In the genomic region with DNA sequence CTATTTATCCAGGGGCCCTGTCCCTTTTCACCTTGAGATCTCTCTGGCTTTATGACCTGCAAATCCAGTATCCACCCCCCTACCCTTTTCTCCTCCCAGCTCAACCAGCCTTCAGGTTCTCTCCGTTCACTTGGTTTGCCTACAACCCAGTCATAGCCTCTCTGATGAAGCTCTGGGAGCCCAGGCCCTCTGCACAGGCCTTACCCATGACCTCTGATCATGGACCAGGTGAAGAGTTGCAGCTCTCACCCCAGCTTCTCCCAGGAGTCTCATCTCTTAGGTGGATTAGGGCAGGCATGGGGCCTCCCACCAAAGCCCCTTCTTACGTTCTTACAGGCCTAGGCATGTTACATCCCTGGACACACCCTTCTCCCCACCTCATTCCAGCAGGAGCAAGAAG, we compare ENCODE assay signal across 23 cellular contexts. TPM values are rescaled to one million over a fixed set of nuclear protein-coding genes. Genes with fewer than 3 reads are reported as not detected.
DNase-seq lines count a peak whose midpoint lies in the region; ATAC-seq and TF ChIP-seq lines count a peak whose summit lies in the region.
"Had no signal": no experiment of that assay in that cellular context is flagged by ENCODE, and none has a peak within 500 bp of the region (broad histone marks: within the 10 kb centered on the region; RNA-seq: fewer than 3 reads in every experiment).

No MANE protein-coding gene starts in this region.

- no peak overlapping the region for H3K4me3 ChIP-seq in WERI-Rb-1 (ENCODE audit: low read depth, low read length)
- H3K4me3 ChIP-seq in endodermal cell (ENCODE audit: low read length) = no peak overlapping the region
- no peak overlapping the region for H3K4me3 ChIP-seq in mesenchymal stem cell (ENCODE audit: insufficient read depth in 1 of 2, low read depth in 1 of 2, low read length in 2 of 2)
- H3K4me3 ChIP-seq: A549; BLaER1 treated with 17β-estradiol and CSF1 and Interleukin-3, amounts not matched to agents 10 nM and 100 nM; SK-N-MC had no signal

- H3K4me1 Mint-ChIP-seq in endodermal cell (no peaks in the 10 kb centered on the region), type B pancreatic cell (ENCODE audit: unreplicated experiment) (no peaks in the 10 kb centered on the region)

- no peak overlapping the region for H2BK120ac ChIP-seq in mesenchymal stem cell (ENCODE audit: low read depth, low read length)

- H3K27ac ChIP-seq in WERI-Rb-1 (no peak overlapping the region), endodermal cell (ENCODE audit: low read depth, low read length) (no peak overlapping the region), mesenchymal stem cell (ENCODE audit: low read length, poor library complexity, severe bottlenecking) (no peak overlapping the region)
- H3K27ac ChIP-seq: A549; BLaER1 treated with 17β-estradiol and CSF1 and Interleukin-3, amounts not matched to agents 10 nM and 100 nM; SK-N-MC had no signal

- H3K27me3 Mint-ChIP-seq in endodermal cell (ENCODE audit: insufficient read depth) (no peaks in the 10 kb centered on the region), type B pancreatic cell (no peaks in the 10 kb centered on the region)
- H3K27me3 Mint-ChIP-seq: CD4-positive, alpha-beta T cell had no signal

- H2BK12ac ChIP-seq in mesenchymal stem cell (ENCODE audit: low read length in 2 of 2) = no peak overlapping the region

- ATAC-seq in omental fat pad (ENCODE audit: low FRiP score) (peak; percentile 30), HG02870 (IDR thresholded peaks at IDR 0.05; ENCODE audit: unreplicated experiment) (no peak), GM21825 (IDR thresholded peaks at IDR 0.05; ENCODE audit: unreplicated experiment) (no peak)
- ATAC-seq: A549, HepG2 had no signal

- H3K79me1 ChIP-seq in mesenchymal stem cell (replicated peaks; ENCODE audit: low read length, poor library complexity, severe bottlenecking) = no peaks in the 10 kb centered on the region

- H3K36me3 ChIP-seq in WERI-Rb-1 (no peaks in the 10 kb centered on the region), endodermal cell (ENCODE audit: control insufficient read depth, insufficient read depth, low read length) (no peaks in the 10 kb centered on the region), mesenchymal stem cell (ENCODE audit: control insufficient read depth in 1 of 2, insufficient read depth in 2 of 2, low read depth in 1 of 2, low read length in 2 of 2) (no peaks in the 10 kb centered on the region)
- H3K36me3 ChIP-seq: BLaER1 treated with 17β-estradiol and CSF1 and Interleukin-3, amounts not matched to agents 10 nM and 100 nM had no signal

- peak; percentile 6 for DNase-seq in WERI-Rb-1
- DNase-seq in endodermal cell = peak; percentile 26
- DNase-seq in omental fat pad (ENCODE audit: low spot score) = no peak
- peak; percentile 47 for DNase-seq in type B pancreatic cell (ENCODE audit: extremely low spot score, unreplicated experiment)
- DNase-seq in mesenchymal stem cell = no peak
- DNase-seq: AML-193; CD4-positive, alpha-beta T cell; DMS53; Karpas-422; NCI-H1092 treated with DMSO at 0.1 percent for 48 hours; NCI-H1436; NCI-H187 treated with DMSO at 0.1 percent for 48 hours; NCI-H2171 treated with DMSO at 0.1 percent for 48 hours; NCI-H345; NCI-H510A treated with DMSO at 0.1 percent for 48 hours; NCI-H748 treated with DMSO at 0.1 percent for 48 hours; SIG-M5 had no signal

- H3K9ac ChIP-seq in endodermal cell (ENCODE audit: extremely low read depth, low read length, poor library complexity, severe bottlenecking) (no peak overlapping the region), mesenchymal stem cell (ENCODE audit: low read length) (no peak overlapping the region)
- H3K9ac ChIP-seq: BLaER1 treated with 17β-estradiol and CSF1 and Interleukin-3, amounts not matched to agents 10 nM and 100 nM had no signal

- TF ChIP-seq CTCF in WERI-Rb-1 (IDR thresholded peaks at IDR 0.05; ENCODE audit: low read depth, low read length) (no peak), endodermal cell (conservative IDR thresholded peaks at IDR 0.05) (no peak), omental fat pad (IDR thresholded peaks at IDR 0.05) (no peak), type B pancreatic cell (conservative IDR thresholded peaks at IDR 0.05) (no peak)

- H3K4me1 ChIP-seq in endodermal cell (ENCODE audit: control insufficient read depth, insufficient read depth, low read length) (no peaks in the 10 kb centered on the region), mesenchymal stem cell (ENCODE audit: control insufficient read depth, insufficient read depth, low read depth, low read length) (peaks cover 1% of the 10 kb centered on the region)
- H3K4me1 ChIP-seq: A549; BLaER1 treated with 17β-estradiol and CSF1 and Interleukin-3, amounts not matched to agents 10 nM and 100 nM had no signal

- H3K27me3 ChIP-seq in WERI-Rb-1 (ENCODE audit: insufficient read depth, low read depth, severe bottlenecking) (no peaks in the 10 kb centered on the region), endodermal cell (ENCODE audit: control insufficient read depth, insufficient read depth, low read length, poor library complexity, severe bottlenecking) (no peaks in the 10 kb centered on the region), mesenchymal stem cell (ENCODE audit: control insufficient read depth in 1 of 2, insufficient read depth in 1 of 2, low read length in 2 of 2) (peaks cover 5 to 14% of the 10 kb centered on the region in 2 experiments)
- H3K27me3 ChIP-seq: BLaER1 treated with 17β-estradiol and CSF1 and Interleukin-3, amounts not matched to agents 10 nM and 100 nM had no signal

- H3K27ac Mint-ChIP-seq in endodermal cell (no peak overlapping the region), type B pancreatic cell (no peak overlapping the region)
- H3K27ac Mint-ChIP-seq: CD4-positive, alpha-beta T cell had no signal

- 89 to 100% methylated on average over 1 to 2 of the region's 2 CpGs for WGBS in endodermal cell (ENCODE audit: insufficient coverage in 1 of 2, insufficient read length in 1 of 2), 2 experiments
- 81% methylated on average over 2 of the region's 2 CpGs for WGBS in mesenchymal stem cell

- no peak overlapping the region for H2AK5ac ChIP-seq in mesenchymal stem cell (ENCODE audit: low read length, severe bottlenecking)

- H2AFZ ChIP-seq in mesenchymal stem cell (ENCODE audit: low read depth, low read length) = no peak overlapping the region

- no peak overlapping the region for H3K18ac ChIP-seq in mesenchymal stem cell (ENCODE audit: low read depth in 1 of 2, low read length in 2 of 2)

- H2BK5ac ChIP-seq in mesenchymal stem cell (ENCODE audit: low read depth, low read length, poor library complexity, severe bottlenecking) = no peak overlapping the region

- no peaks in the 10 kb centered on the region for H3K9me3 ChIP-seq in WERI-Rb-1 (ENCODE audit: severe bottlenecking)
- H3K9me3 ChIP-seq in endodermal cell (ENCODE audit: control insufficient read depth, low read length) = no peaks in the 10 kb centered on the region
- no peaks in the 10 kb centered on the region for H3K9me3 ChIP-seq in mesenchymal stem cell (ENCODE audit: control insufficient read depth, low read length)
- H3K9me3 ChIP-seq: A549 had no signal

- no peak overlapping the region for H3K4ac ChIP-seq in mesenchymal stem cell (ENCODE audit: low read depth in 1 of 2, low read length in 2 of 2)

- H3K9me3 Mint-ChIP-seq in endodermal cell = peaks cover 3% of the 10 kb centered on the region
- no peaks in the 10 kb centered on the region for H3K9me3 Mint-ChIP-seq in type B pancreatic cell

- no peaks in the 10 kb centered on the region for H3K36me3 Mint-ChIP-seq in endodermal cell (ENCODE audit: low read depth)
- H3K36me3 Mint-ChIP-seq in type B pancreatic cell = no peaks in the 10 kb centered on the region

- H3K4me3 Mint-ChIP-seq in endodermal cell (no peak overlapping the region), type B pancreatic cell (no peak overlapping the region)
- H3K4me3 Mint-ChIP-seq: CD4-positive, alpha-beta T cell had no signal

- no peak overlapping the region for H4K8ac ChIP-seq in mesenchymal stem cell (ENCODE audit: low read length)

- H3K14ac ChIP-seq in mesenchymal stem cell (ENCODE audit: low read length in 2 of 2) = no peak overlapping the region

- H3K4me2 ChIP-seq in mesenchymal stem cell (ENCODE audit: low read length, poor library complexity, severe bottlenecking) = no peak overlapping the region
- H3K4me2 ChIP-seq: A549; BLaER1 treated with 17β-estradiol and CSF1 and Interleukin-3, amounts not matched to agents 10 nM and 100 nM had no signal

- no peak overlapping the region for H4K91ac ChIP-seq in mesenchymal stem cell (ENCODE audit: low read length)

- no peak overlapping the region for H3K23ac ChIP-seq in mesenchymal stem cell (ENCODE audit: low read length in 2 of 2)

- no peak overlapping the region for H2BK15ac ChIP-seq in mesenchymal stem cell (ENCODE audit: low read depth, poor library complexity, severe bottlenecking)

RNA-seq across cellular contexts. Expression of a gene that starts 59.8 kb away (rescaled TPM):
- total RNA-seq in endodermal cell = 10 to 100 TPM; 11.9 to 13.8 TPM
- polyA plus RNA-seq in endodermal cell (2013, experiment 1 of 2) = 14.8 TPM
- polyA plus RNA-seq in endodermal cell (2013, experiment 2 of 2) = 13.3 TPM
- total RNA-seq in omental fat pad = 10 to 100 TPM in 1 of 4 donors, 1 to 10 TPM in 3; 5.8 to 12.9 (median 9.0) TPM
- total RNA-seq in type B pancreatic cell (ENCODE audit: low replicate concordance) = 6.7 and 16.8 TPM in 2 replicates
- polyA plus RNA-seq in mesenchymal stem cell (2013, experiment 1 of 2) = 8.5 TPM
- 7.9 TPM for polyA plus RNA-seq in mesenchymal stem cell (2013, experiment 2 of 2)

Comparison
In these comparisons a context has a peak if more than half of its experiments do, and no peak if none do; other contexts are left out.
1. DNase-seq: peak in WERI-Rb-1 (single experiment), endodermal cell (single experiment) and type B pancreatic cell (single experiment); none in omental fat pad (single experiment) and mesenchymal stem cell (single experiment).